In genomic region chr7:28873410-28873809, GRCh38 we compare ENCODE assay signal across 20 cellular contexts.
DNase-seq lines count a peak whose midpoint lies in the region; ATAC-seq and FAIRE-seq lines count a peak whose summit lies in the region.
"Had no signal": no experiment of that assay in that cellular context is flagged by ENCODE, and none has a peak within 500 bp of the region (broad histone marks: within the 10 kb centered on the region; RNA-seq: fewer than 3 reads in every experiment).

No MANE protein-coding gene starts in this region.

- no peak overlapping the region for H3K4me2 ChIP-seq in Karpas-422 (ENCODE audit: low read depth, low read length, poor library complexity, severe bottlenecking)
- H3K4me2 ChIP-seq: A549 had no signal

- no peaks in the 10 kb centered on the region for H3K36me3 ChIP-seq in Karpas-422 (ENCODE audit: insufficient read depth, low read length)
- H3K36me3 ChIP-seq: BLaER1 treated with 17β-estradiol and CSF1 and Interleukin-3, amounts not matched to agents 10 nM and 100 nM had no signal

- DNase-seq in H4 (ENCODE audit: low spot score) (peak; percentile 57), HTR-8/SVneo (ENCODE audit: insufficient read length, low spot score) (no peak), urothelium cell line (ENCODE audit: low spot score) (no peak), Karpas-422 (no peak)
- DNase-seq: AML-193; Caco-2; Calu3; CD4-positive, alpha-beta T cell; CD8-positive, alpha-beta T cell; DMS79 treated with DMSO at 0.1 percent for 48 hours had no signal

- H3K9ac ChIP-seq in Karpas-422 (ENCODE audit: low read length), result no peak overlapping the region
- H3K9ac ChIP-seq: BLaER1 treated with 17β-estradiol and CSF1 and Interleukin-3, amounts not matched to agents 10 nM and 100 nM had no signal

- H3K4me3 ChIP-seq in Karpas-422 (ENCODE audit: low read length), result no peak overlapping the region
- H3K4me3 ChIP-seq: A549; BLaER1 treated with 17β-estradiol and CSF1 and Interleukin-3, amounts not matched to agents 10 nM and 100 nM; GM12878 had no signal

- H3K9me3 ChIP-seq in Karpas-422 (ENCODE audit: low read length), result no peaks in the 10 kb centered on the region
- H3K9me3 ChIP-seq: A549; BLaER1 treated with 17β-estradiol and CSF1 and Interleukin-3, amounts not matched to agents 10 nM and 100 nM; Caco-2 had no signal

- H2AFZ ChIP-seq in Karpas-422 (ENCODE audit: low read length), result no peak overlapping the region

- no peaks in the 10 kb centered on the region for H4K20me1 ChIP-seq in Karpas-422 (ENCODE audit: insufficient read depth, low read depth, low read length)
- H4K20me1 ChIP-seq: BLaER1 treated with 17β-estradiol and CSF1 and Interleukin-3, amounts not matched to agents 10 nM and 100 nM had no signal

- no peaks in the 10 kb centered on the region for H3K4me1 ChIP-seq in Karpas-422 (ENCODE audit: low read length)
- H3K4me1 ChIP-seq: A549, Caco-2 had no signal

- FAIRE-seq in HTR-8/SVneo (lab: Jason Lieb, UNC) (peak; percentile 49), urothelium cell line (lab: Jason Lieb, UNC) (peak; percentile 20)
- FAIRE-seq: A549, D721Med, G401.6, GM12878, GM12892, GM18507 had no signal

- no peak for ATAC-seq in GM21526 (IDR thresholded peaks at IDR 0.05; ENCODE audit: low FRiP score, unreplicated experiment)
- ATAC-seq: A549; CD8-positive, alpha-beta T cell; GM12878 had no signal

- H3K9me2 ChIP-seq in Karpas-422 (replicated peaks; ENCODE audit: insufficient read depth, low read length), result no peaks in the 10 kb centered on the region

- no peak overlapping the region for H3K27ac ChIP-seq in Karpas-422 (ENCODE audit: low read length)
- H3K27ac ChIP-seq: 22Rv1; A549; BLaER1 treated with 17β-estradiol and CSF1 and Interleukin-3, amounts not matched to agents 10 nM and 100 nM; C4-2B had no signal

- H3K79me2 ChIP-seq in Karpas-422 (ENCODE audit: low read length), result no peaks in the 10 kb centered on the region

- peaks cover 3% of the 10 kb centered on the region; the same call in 1 of the 2 replicates for H3K27me3 ChIP-seq in Karpas-422 (ENCODE audit: low read length)
- H3K27me3 ChIP-seq: BLaER1 treated with 17β-estradiol and CSF1 and Interleukin-3, amounts not matched to agents 10 nM and 100 nM had no signal
